ENCODE assay signal across 29 cellular contexts in genomic region chr2:185436787-185437372, GRCh38.
"Had no signal": no experiment of that assay in that cellular context is flagged by ENCODE, and none has a peak within 500 bp of the region (broad histone marks: within the 10 kb centered on the region; RNA-seq: fewer than 3 reads in every experiment).

No MANE protein-coding gene starts in this region.

- H3K27me3 Mint-ChIP-seq: activated CD4-positive, alpha-beta T cell treated with anti-CD3 and anti-CD28 coated beads for 36 hours; activated CD8-positive, alpha-beta memory T cell treated with anti-CD3 and anti-CD28 coated beads, Interleukin-2, amount 10 ng/mL, durations not matched to agents 7 days and 5 days; effector memory CD8-positive, alpha-beta T cell; stimulated activated naive B cell treated with anti-CD40 and anti-IgM and Interleukin-4, amounts not matched to agents 10 μg/mL and 1 μg/mL and 100 μg/mL, for 72 hours had no signal

- H3K4me1 Mint-ChIP-seq: activated CD4-positive, alpha-beta T cell treated with anti-CD3 and anti-CD28 coated beads for 36 hours; activated CD8-positive, alpha-beta memory T cell treated with anti-CD3 and anti-CD28 coated beads, Interleukin-2, amount 10 ng/mL, durations not matched to agents 7 days and 5 days; stimulated activated naive B cell treated with anti-CD40 and anti-IgM and Interleukin-4, amounts not matched to agents 10 μg/mL and 1 μg/mL and 100 μg/mL, for 72 hours had no signal

- H3K36me3 Mint-ChIP-seq: activated CD8-positive, alpha-beta memory T cell treated with anti-CD3 and anti-CD28 coated beads, Interleukin-2, amount 10 ng/mL, durations not matched to agents 7 days and 5 days; stimulated activated naive B cell treated with anti-CD40 and anti-IgM and Interleukin-4, amounts not matched to agents 10 μg/mL and 1 μg/mL and 100 μg/mL, for 72 hours had no signal

- ATAC-seq: activated CD4-positive, alpha-beta T cell treated with anti-CD3 and anti-CD28 coated beads for 36 hours; activated CD8-positive, alpha-beta memory T cell treated with anti-CD3 and anti-CD28 coated beads, Interleukin-2, amount 10 ng/mL, durations not matched to agents 7 days and 5 days; activated CD8-positive, alpha-beta T cell treated with anti-CD3 and anti-CD28 coated beads, Interleukin-2, amount 10 ng/mL, durations not matched to agents 7 days and 5 days; body of pancreas; effector memory CD8-positive, alpha-beta T cell; foreskin keratinocyte; heart right ventricle; left lung; lower lobe of right lung; psoas muscle; stimulated activated naive B cell treated with anti-CD40 and anti-IgM and Interleukin-4, amounts not matched to agents 10 μg/mL and 1 μg/mL and 100 μg/mL, for 72 hours had no signal

- H3K27me3 ChIP-seq: body of pancreas, esophagus muscularis mucosa, foreskin keratinocyte, heart right ventricle, left lung, ovary, stomach, thyroid gland, upper lobe of left lung had no signal

- DNase-seq: activated CD4-positive, alpha-beta T cell treated with anti-CD3 and anti-CD28 coated beads for 36 hours; activated CD4-positive, CD25-positive, alpha-beta regulatory T cell; activated CD8-positive, alpha-beta memory T cell treated with anti-CD3 and anti-CD28 coated beads, Interleukin-2, amount 10 ng/mL, durations not matched to agents 7 days and 5 days; activated CD8-positive, alpha-beta T cell treated with anti-CD3 and anti-CD28 coated beads, Interleukin-2, amount 10 ng/mL, durations not matched to agents 7 days and 5 days; activated effector memory CD4-positive, alpha-beta T cell treated with anti-CD3 and anti-CD28 coated beads, Interleukin-2, amount 50 U/mL, for 16 hours; activated naive CD4-positive, alpha-beta T cell treated with anti-CD3 and anti-CD28 coated beads, Interleukin-2, amount 50 U/mL, for 16 hours; activated T-cell treated with anti-CD3 and anti-CD28 coated beads for 4 hours; anterior cingulate cortex; body of pancreas; dorsolateral prefrontal cortex; effector memory CD8-positive, alpha-beta T cell; foreskin keratinocyte; heart right ventricle; kidney glomerular epithelial cell; left lung; lower lobe of right lung; mesendoderm; ovary; psoas muscle; stimulated activated CD4-positive, alpha-beta T cell treated with anti-CD3 and anti-CD28 coated beads, Interleukin-1b, Interleukin-23, amount 100 ng/mL, for 48 hours; stimulated activated CD4-positive, alpha-beta T cell treated with anti-CD3 and anti-CD28 coated beads, Interleukin-4, amount 100 ng/mL, for 4 hours; stimulated activated naive B cell treated with anti-CD40 and anti-IgM and Interleukin-4, amounts not matched to agents 10 μg/mL and 1 μg/mL and 100 μg/mL, for 72 hours; stomach; thyroid gland; upper lobe of left lung had no signal

- H3K36me3 ChIP-seq: esophagus muscularis mucosa, heart right ventricle, left lung, lower lobe of right lung, ovary, stomach, thyroid gland, upper lobe of left lung had no signal

- H3K4me3 Mint-ChIP-seq: activated CD4-positive, alpha-beta T cell treated with anti-CD3 and anti-CD28 coated beads for 36 hours; activated CD8-positive, alpha-beta memory T cell treated with anti-CD3 and anti-CD28 coated beads, Interleukin-2, amount 10 ng/mL, durations not matched to agents 7 days and 5 days; activated CD8-positive, alpha-beta T cell treated with anti-CD3 and anti-CD28 coated beads, Interleukin-2, amount 10 ng/mL, durations not matched to agents 7 days and 5 days; effector memory CD8-positive, alpha-beta T cell; nephron; stimulated activated naive B cell treated with anti-CD40 and anti-IgM and Interleukin-4, amounts not matched to agents 10 μg/mL and 1 μg/mL and 100 μg/mL, for 72 hours had no signal

- H3K4me3 ChIP-seq: body of pancreas, coronary artery, dorsolateral prefrontal cortex, esophagus muscularis mucosa, heart right ventricle, left lung, lower lobe of right lung, ovary, psoas muscle, smooth muscle cell, stomach, thyroid gland, upper lobe of left lung had no signal

- H3K27ac Mint-ChIP-seq: activated CD4-positive, alpha-beta T cell treated with anti-CD3 and anti-CD28 coated beads for 36 hours; activated CD8-positive, alpha-beta memory T cell treated with anti-CD3 and anti-CD28 coated beads, Interleukin-2, amount 10 ng/mL, durations not matched to agents 7 days and 5 days; activated CD8-positive, alpha-beta T cell treated with anti-CD3 and anti-CD28 coated beads, Interleukin-2, amount 10 ng/mL, durations not matched to agents 7 days and 5 days; effector memory CD8-positive, alpha-beta T cell; nephron; stimulated activated naive B cell treated with anti-CD40 and anti-IgM and Interleukin-4, amounts not matched to agents 10 μg/mL and 1 μg/mL and 100 μg/mL, for 72 hours had no signal
